Comparison of ENCODE assay signal across 28 cellular contexts in the genomic region with DNA sequence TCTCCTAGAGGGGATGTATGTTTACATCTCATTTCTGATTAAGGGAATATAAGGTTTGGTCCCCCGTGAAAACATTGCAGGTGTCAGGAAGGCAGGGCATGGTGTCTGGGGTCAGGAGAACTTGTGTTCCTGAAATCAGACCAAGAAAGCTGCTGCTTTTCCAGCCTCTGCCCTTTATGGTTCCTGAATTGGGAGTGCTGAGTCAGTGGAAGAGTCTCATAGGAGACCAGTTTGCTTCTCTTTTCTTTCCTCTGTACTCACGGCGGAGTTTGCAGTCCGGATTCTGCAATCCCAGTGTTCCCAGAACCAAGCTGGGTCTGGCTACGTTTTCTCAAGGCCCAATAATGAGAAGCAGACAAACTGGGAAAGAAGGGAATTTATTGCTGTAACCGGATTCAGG. TPM values are rescaled to one million over a fixed set of nuclear protein-coding genes. Genes with fewer than 3 reads are reported as not detected.
"Had no signal": no experiment of that assay in that cellular context is flagged by ENCODE, and none has a peak within 500 bp of the region (broad histone marks: within the 10 kb centered on the region; RNA-seq: fewer than 3 reads in every experiment).

No MANE protein-coding gene starts in this region.

- ATAC-seq: activated CD8-positive, alpha-beta memory T cell treated with anti-CD3 and anti-CD28 coated beads, Interleukin-2, amount 10 ng/mL, durations not matched to agents 7 days and 5 days; SK-N-SH treated with all-trans-retinoic acid at 6 μM for 48 hours; WTC11 had no signal

- H3K4me1 ChIP-seq: breast epithelium, SJSA1 had no signal

- H3K4me1 Mint-ChIP-seq: activated CD8-positive, alpha-beta memory T cell treated with anti-CD3 and anti-CD28 coated beads, Interleukin-2, amount 10 ng/mL, durations not matched to agents 7 days and 5 days; WTC11 had no signal

- H3K27ac Mint-ChIP-seq: activated CD8-positive, alpha-beta memory T cell treated with anti-CD3 and anti-CD28 coated beads, Interleukin-2, amount 10 ng/mL, durations not matched to agents 7 days and 5 days; activated naive CD4-positive, alpha-beta T cell treated with anti-CD3 and anti-CD28 coated beads, Interleukin-2, amount 50 U/mL, for 24 hours; activated T-cell treated with anti-CD3 and anti-CD28 coated beads, Interleukin-2, amount 50 U/mL, for 24 hours; activated T-helper 1 cell treated with anti-CD3 and anti-CD28 coated beads, Interleukin-12 subunit alpha, Interleukin-12 subunit beta, Interleukin-2, Interleukin-4 antibody, amounts not matched to agents 30 ng/mL and 10 ng/mL and 1 ng/mL, durations not matched to agents 14 hours and 24 hours and 36 hours; T-helper 1 cell treated with Interleukin-12 subunit alpha and Interleukin-12 subunit beta and Interleukin-4 antibody, amounts not matched to agents 30 μg/mL and 1 μg/mL, for 36 hours; WTC11 had no signal

- DNase-seq: activated CD4-positive, alpha-beta T cell treated with anti-CD3 and anti-CD28 coated beads for 48 hours; activated CD4-positive, alpha-beta T cell treated with anti-CD3 and anti-CD28 coated beads, Interleukin-2, amount 50 U/mL, for 4 hours; activated CD4-positive, CD25-positive, alpha-beta regulatory T cell treated with anti-CD3 and anti-CD28 coated beads, Interleukin-2, amount 50 U/mL, for 72 hours; activated CD8-positive, alpha-beta memory T cell treated with anti-CD3 and anti-CD28 coated beads, Interleukin-2, amount 10 ng/mL, durations not matched to agents 7 days and 5 days; activated effector memory CD4-positive, alpha-beta T cell treated with Interleukin-2 at 50 U/mL for 16 hours; activated naive CD4-positive, alpha-beta T cell; activated T-cell treated with anti-CD3 and anti-CD28 coated beads, Interleukin-2, amount 50 U/mL, for 24 hours; aorta; IMR-90; Kasumi-1; KBM-7; NCI-H1105 treated with DMSO at 0.1 percent for 48 hours; NCI-H1436 treated with DMSO at 0.1 percent for 48 hours; NCI-H187; NCI-H2081; NCI-H526; NCI-H82; SW 1271 had no signal

- H3K27me3 ChIP-seq: breast epithelium had no signal

- H3K36me3 Mint-ChIP-seq: activated CD8-positive, alpha-beta memory T cell treated with anti-CD3 and anti-CD28 coated beads, Interleukin-2, amount 10 ng/mL, durations not matched to agents 7 days and 5 days; WTC11 had no signal

- H3K4me3 Mint-ChIP-seq: activated CD8-positive, alpha-beta memory T cell treated with anti-CD3 and anti-CD28 coated beads, Interleukin-2, amount 10 ng/mL, durations not matched to agents 7 days and 5 days; activated naive CD4-positive, alpha-beta T cell treated with anti-CD3 and anti-CD28 coated beads, Interleukin-2, amount 50 U/mL, for 24 hours; activated T-cell treated with anti-CD3 and anti-CD28 coated beads, Interleukin-2, amount 50 U/mL, for 24 hours; activated T-helper 1 cell treated with anti-CD3 and anti-CD28 coated beads, Interleukin-12 subunit alpha, Interleukin-12 subunit beta, Interleukin-2, Interleukin-4 antibody, amounts not matched to agents 30 ng/mL and 10 ng/mL and 1 ng/mL, durations not matched to agents 14 hours and 24 hours and 36 hours; T-helper 1 cell treated with Interleukin-12 subunit alpha and Interleukin-12 subunit beta and Interleukin-4 antibody, amounts not matched to agents 30 μg/mL and 1 μg/mL, for 36 hours; WTC11 had no signal

- H3K9me3 ChIP-seq: SJSA1 had no signal

- H3K27me3 Mint-ChIP-seq: activated CD8-positive, alpha-beta memory T cell treated with anti-CD3 and anti-CD28 coated beads, Interleukin-2, amount 10 ng/mL, durations not matched to agents 7 days and 5 days; activated naive CD4-positive, alpha-beta T cell treated with anti-CD3 and anti-CD28 coated beads, Interleukin-2, amount 50 U/mL, for 24 hours; activated T-cell treated with anti-CD3 and anti-CD28 coated beads, Interleukin-2, amount 50 U/mL, for 24 hours had no signal

- H3K27ac ChIP-seq: breast epithelium, SJSA1 had no signal

- H3K36me3 ChIP-seq: breast epithelium, SJSA1 had no signal

- H3K4me3 ChIP-seq: breast epithelium, SJSA1 had no signal

RNA-seq across cellular contexts. Expression of a gene that starts 5.1 kb away (rescaled TPM):
- total RNA-seq: activated CD8-positive, alpha-beta memory T cell treated with anti-CD3 and anti-CD28 coated beads, Interleukin-2, amount 10 ng/mL, durations not matched to agents 7 days and 5 days; activated T-helper 1 cell treated with anti-CD3 and anti-CD28 coated beads, Interleukin-12 subunit alpha, Interleukin-12 subunit beta, Interleukin-2, Interleukin-4 antibody, amounts not matched to agents 30 ng/mL and 10 ng/mL and 1 ng/mL, durations not matched to agents 14 hours and 24 hours and 36 hours; IMR-90; NCI-H460; OCI-LY7; RPMI7951; SJSA1 had no signal
